ENCODE assay signal across 25 cellular contexts in genomic region chr4:85833311-85833710, GRCh38.
"Had no signal": no experiment of that assay in that cellular context is flagged by ENCODE, and none has a peak within 500 bp of the region (broad histone marks: within the 10 kb centered on the region; RNA-seq: fewer than 3 reads in every experiment).

No MANE protein-coding gene starts in this region.

- H3K36me3 Mint-ChIP-seq: activated CD8-positive, alpha-beta memory T cell treated with anti-CD3 and anti-CD28 coated beads, Interleukin-2, amount 10 ng/mL, durations not matched to agents 7 days and 5 days; naive thymus-derived CD4-positive, alpha-beta T cell; T-cell had no signal

- DNase-seq: activated CD4-positive, alpha-beta T cell treated with anti-CD3 and anti-CD28 coated beads, Interleukin-2, amount 10 ng/mL, durations not matched to agents 7 days and 5 days; activated CD4-positive, CD25-positive, alpha-beta regulatory T cell treated with anti-CD3 and anti-CD28 coated beads, Interleukin-2, amount 50 U/mL, for 72 hours; activated CD8-positive, alpha-beta memory T cell treated with anti-CD3 and anti-CD28 coated beads, Interleukin-2, amount 10 ng/mL, durations not matched to agents 7 days and 5 days; activated CD8-positive, alpha-beta T cell treated with anti-CD3 and anti-CD28 coated beads for 36 hours; activated gamma-delta T cell; activated naive CD4-positive, alpha-beta T cell treated with anti-CD3 and anti-CD28 coated beads, Interleukin-2, amount 50 U/mL, for 16 hours; activated naive CD8-positive, alpha-beta T cell treated with anti-CD3 and anti-CD28 coated beads, Interleukin-2, amount 50 U/mL, for 24 hours; activated T-cell treated with anti-CD3 and anti-CD28 coated beads for 4 hours; effector CD8-positive, alpha-beta T cell; foreskin melanocyte; hippocampal formation; left cardiac atrium; naive thymus-derived CD4-positive, alpha-beta T cell; nucleus accumbens; posterior cingulate gyrus; right cardiac atrium; stimulated activated CD4-positive, alpha-beta T cell treated with anti-CD3 and anti-CD28 coated beads, Interleukin-12 subunit alpha, Interleukin-12 subunit beta, amount 100 ng/mL, for 4 hours; stimulated activated CD4-positive, alpha-beta T cell treated with anti-CD3 and anti-CD28 coated beads, Interleukin-4, amount 100 ng/mL, for 4 hours; stimulated activated naive CD8-positive, alpha-beta T cell treated with anti-CD3 and anti-CD28 coated beads, Interleukin-15, Interleukin-2, amounts not matched to agents 100 U/mL and 50 U/mL, for 24 hours; substantia nigra; T-cell; thyroid gland had no signal

- H3K27ac Mint-ChIP-seq: activated CD4-positive, alpha-beta T cell treated with anti-CD3 and anti-CD28 coated beads, Interleukin-2, amount 10 ng/mL, durations not matched to agents 7 days and 5 days; activated CD8-positive, alpha-beta memory T cell treated with anti-CD3 and anti-CD28 coated beads, Interleukin-2, amount 10 ng/mL, durations not matched to agents 7 days and 5 days; activated CD8-positive, alpha-beta T cell treated with anti-CD3 and anti-CD28 coated beads for 36 hours; activated naive CD8-positive, alpha-beta T cell treated with anti-CD3 and anti-CD28 coated beads, Interleukin-2, amount 50 U/mL, for 24 hours; dendritic cell treated with granulocyte-macrophage colony-stimulating factor and Interleukin-4, amounts not matched to agents 40 ng/mL and 50 ng/mL, for 4 days; naive thymus-derived CD4-positive, alpha-beta T cell; T-cell; T-helper 2 cell treated with Interferon-gamma antibody and Interleukin-4, amounts not matched to agents 5 μg/mL and 100 μg/mL, for 36 hours had no signal

- H3K4me3 ChIP-seq: thyroid gland had no signal

- H3K27me3 ChIP-seq: thyroid gland had no signal

- H3K4me3 Mint-ChIP-seq: activated CD4-positive, alpha-beta T cell treated with anti-CD3 and anti-CD28 coated beads, Interleukin-2, amount 10 ng/mL, durations not matched to agents 7 days and 5 days; activated CD8-positive, alpha-beta memory T cell treated with anti-CD3 and anti-CD28 coated beads, Interleukin-2, amount 10 ng/mL, durations not matched to agents 7 days and 5 days; activated CD8-positive, alpha-beta T cell treated with anti-CD3 and anti-CD28 coated beads for 36 hours; activated naive CD8-positive, alpha-beta T cell treated with anti-CD3 and anti-CD28 coated beads, Interleukin-2, amount 50 U/mL, for 24 hours; dendritic cell treated with granulocyte-macrophage colony-stimulating factor and Interleukin-4, amounts not matched to agents 40 ng/mL and 50 ng/mL, for 4 days; naive thymus-derived CD4-positive, alpha-beta T cell; T-cell; T-helper 2 cell treated with Interferon-gamma antibody and Interleukin-4, amounts not matched to agents 5 μg/mL and 100 μg/mL, for 36 hours had no signal

- H3K9me3 Mint-ChIP-seq: activated CD4-positive, alpha-beta T cell treated with anti-CD3 and anti-CD28 coated beads, Interleukin-2, amount 10 ng/mL, durations not matched to agents 7 days and 5 days; activated CD8-positive, alpha-beta T cell treated with anti-CD3 and anti-CD28 coated beads for 36 hours; dendritic cell treated with granulocyte-macrophage colony-stimulating factor and Interleukin-4, amounts not matched to agents 40 ng/mL and 50 ng/mL, for 4 days; T-cell; T-helper 2 cell treated with Interferon-gamma antibody and Interleukin-4, amounts not matched to agents 5 μg/mL and 100 μg/mL, for 36 hours had no signal

- H3K4me1 Mint-ChIP-seq: activated CD4-positive, alpha-beta T cell treated with anti-CD3 and anti-CD28 coated beads, Interleukin-2, amount 10 ng/mL, durations not matched to agents 7 days and 5 days; activated CD8-positive, alpha-beta memory T cell treated with anti-CD3 and anti-CD28 coated beads, Interleukin-2, amount 10 ng/mL, durations not matched to agents 7 days and 5 days; activated naive CD8-positive, alpha-beta T cell treated with anti-CD3 and anti-CD28 coated beads, Interleukin-2, amount 50 U/mL, for 24 hours; naive thymus-derived CD4-positive, alpha-beta T cell; T-cell had no signal

- H3K27ac ChIP-seq: VCaP had no signal

- H3K36me3 ChIP-seq: thyroid gland had no signal

- H3K27me3 Mint-ChIP-seq: activated CD4-positive, alpha-beta T cell treated with anti-CD3 and anti-CD28 coated beads, Interleukin-2, amount 10 ng/mL, durations not matched to agents 7 days and 5 days; activated CD8-positive, alpha-beta memory T cell treated with anti-CD3 and anti-CD28 coated beads, Interleukin-2, amount 10 ng/mL, durations not matched to agents 7 days and 5 days; activated CD8-positive, alpha-beta T cell treated with anti-CD3 and anti-CD28 coated beads for 36 hours; activated naive CD8-positive, alpha-beta T cell treated with anti-CD3 and anti-CD28 coated beads, Interleukin-2, amount 50 U/mL, for 24 hours; dendritic cell treated with granulocyte-macrophage colony-stimulating factor and Interleukin-4, amounts not matched to agents 40 ng/mL and 50 ng/mL, for 4 days; naive thymus-derived CD4-positive, alpha-beta T cell; T-cell had no signal

- H3K9me3 ChIP-seq: thyroid gland had no signal
